ENCODE assay signal across 8 cellular contexts in the genomic region with DNA sequence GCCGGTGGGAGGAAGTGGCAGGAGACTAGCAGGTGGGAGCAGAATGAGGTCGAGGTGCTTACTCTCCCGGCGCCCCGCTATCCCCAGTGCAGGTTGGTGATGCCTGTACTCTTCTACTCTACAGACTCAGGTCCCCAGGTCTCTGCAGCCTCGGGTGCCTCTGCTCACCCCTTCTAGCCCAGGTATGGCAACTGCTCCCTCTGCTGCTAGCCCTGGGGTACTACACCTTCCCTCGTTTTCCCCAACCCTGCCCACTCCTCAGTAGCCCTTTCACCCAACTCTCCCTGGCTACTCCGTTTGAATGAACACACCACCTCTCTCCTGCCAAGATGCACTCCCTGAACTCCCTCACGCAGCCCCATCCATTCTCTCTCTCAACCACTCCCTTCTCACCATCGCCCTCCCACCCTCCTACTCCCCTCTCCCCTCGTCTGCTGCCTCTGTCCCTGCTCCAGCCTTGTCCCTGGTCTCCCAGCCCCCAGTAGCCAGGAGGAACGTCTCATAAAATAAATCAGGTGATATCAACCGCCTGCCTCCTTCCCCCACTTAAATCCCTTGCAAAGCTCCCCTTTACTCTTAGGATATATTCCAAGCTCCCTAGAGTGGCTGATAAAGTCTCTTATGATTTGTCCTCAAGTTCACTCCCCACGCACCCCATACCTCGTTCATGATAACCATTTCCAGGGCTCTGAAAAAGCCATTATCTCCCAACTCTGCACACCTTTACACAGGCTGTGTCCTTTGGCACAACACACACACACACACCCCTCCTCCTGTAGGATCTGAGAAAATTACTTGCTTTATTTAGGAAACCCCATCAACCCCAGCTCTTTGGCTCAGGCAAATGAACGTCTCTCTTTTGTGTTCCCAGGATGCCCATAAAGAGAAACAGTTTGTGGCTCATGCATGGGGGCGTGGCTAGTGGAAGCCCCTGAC. TPM values are rescaled to one million over a fixed set of nuclear protein-coding genes. Genes with fewer than 3 reads are reported as not detected.
DNase-seq lines count a peak whose midpoint lies in the region; ATAC-seq, FAIRE-seq and TF ChIP-seq lines count a peak whose summit lies in the region.

No MANE protein-coding gene starts in this region.

- TF ChIP-seq EP300 in HepG2 (IDR thresholded peaks at IDR 0.05; ENCODE audit: low read depth in 2 of 2, low read length in 2 of 2) (no peak), HepG2 (CRISPR knock-in tag; IDR thresholded peaks at IDR 0.05; ENCODE audit: borderline replicate concordance) (no peak)

- CTCF ChIA-PET in HepG2 (lab: Yijun Ruan, JAX; ENCODE audit: low intra/inter-chr PET ratio, low total read pairs): interaction anchor here (0.8 to 1.3 kb wide), 2 partner anchors 131 to 143 kb away, joined by 3 to 7 read pairs; no protein-coding TSS in a partner anchor

- DNase-seq in AG10803 (ENCODE audit: low read depth) (peak; percentile 32), NCI-H2196 (lab: John Stamatoyannopoulos, UW; ENCODE audit: unreplicated experiment) (peak; percentile 87), colonic mucosa (peak; percentile 65), HepG2 (ENCODE audit: low spot score) (peak; percentile 33)
- peak; percentile 62 to 65 for DNase-seq in activated CD4-positive, alpha-beta T cell treated with anti-CD3 and anti-CD28 coated beads for 24 hours (ENCODE audit: low read depth in 2 of 2)
- DNase-seq in stimulated activated CD4-positive, alpha-beta T cell treated with anti-CD3 and anti-CD28 coated beads, TNF-alpha, amount 100 ng/mL, for 1 hour (ENCODE audit: low read depth in 3 of 3, low spot score in 1 of 3): peak in 2 of 3 donors; percentile 41 to 59

- H3K27ac ChIP-seq in colonic mucosa: no peak overlapping the region
- H3K27ac ChIP-seq in HepG2 (ENCODE audit: extremely low read length, insufficient read depth, low read length): no peak overlapping the region

- 16% methylated on average over 13 of the region's 17 CpGs for WGBS in HepG2 (ENCODE audit: low lambda C conversion rate)

- no peak overlapping the region for H2AFZ ChIP-seq in HepG2 (ENCODE audit: low read length)

- POLR2A ChIA-PET in HepG2 (lab: Yijun Ruan, JAX): interaction anchor here (0.8 kb wide), 1 partner anchor 56 kb away, joined by 3 read pairs; a partner anchor contains a TSS

- no peak overlapping the region; the same call in 1 of the 2 replicates for H3K4me2 ChIP-seq in HepG2 (ENCODE audit: low read depth, low read length)

- BruUV-seq in HepG2 (replicated peaks; lab: Mats Ljungman, UMichigan): no TSS peak

- peak; percentile 91 for TF ChIP-seq CTCF in AG10803 (conservative IDR thresholded peaks at IDR 0.05; ENCODE audit: low read length)
- peak; percentile 90 for TF ChIP-seq CTCF in colonic mucosa (IDR thresholded peaks at IDR 0.05)
- TF ChIP-seq CTCF in HepG2 (CRISPR knock-in tag; IDR thresholded peaks at IDR 0.05): peak; percentile 88

- H3K4me1 ChIP-seq in colonic mucosa (peaks cover 8% of the 10 kb centered on the region), HepG2 (ENCODE audit: insufficient read depth, low read length) (peaks cover 29% of the 10 kb centered on the region)

- no peaks in the 10 kb centered on the region for H3K9me3 ChIP-seq in colonic mucosa
- H3K9me3 ChIP-seq in HepG2 (ENCODE audit: low read length): no peaks in the 10 kb centered on the region

- no peaks in the 10 kb centered on the region for H3K79me2 ChIP-seq in HepG2 (ENCODE audit: insufficient read depth, low read length)

- in situ Hi-C loops in HepG2 (cut with HindIII; ENCODE audit: extremely low pct_ligation_motif_present, low pct_unique_long_range_greater_than_20kb): no loop called here

- ATAC-seq in GM21737 (IDR thresholded peaks at IDR 0.05; ENCODE audit: unreplicated experiment) (peak; percentile 8), HepG2 (peak; percentile 79), HG02981 (IDR thresholded peaks at IDR 0.05; ENCODE audit: unreplicated experiment) (no peak)

- no peaks in the 10 kb centered on the region for H3K36me3 ChIP-seq in colonic mucosa
- H3K36me3 ChIP-seq in HepG2 (replicated peaks in 1 of 2; ENCODE audit: control insufficient read depth in 1 of 2, insufficient read depth in 2 of 2, low read length in 2 of 2): no peaks in the 10 kb centered on the region

- no peak overlapping the region for H3K9ac ChIP-seq in colonic mucosa (ENCODE audit: low read depth in 2 of 2, low read length in 2 of 2)
- no peak overlapping the region for H3K9ac ChIP-seq in HepG2 (ENCODE audit: insufficient read depth, low read depth, low read length)

- no peak for TF ChIP-seq POLR2A in HepG2 (IDR thresholded peaks at IDR 0.05; ENCODE audit: insufficient read depth in 1 of 2, low read depth in 2 of 2, low read length in 2 of 2)

- H4K20me1 ChIP-seq in HepG2 (ENCODE audit: insufficient read depth, low read length): no peaks in the 10 kb centered on the region

- H3K27me3 ChIP-seq in colonic mucosa: peaks cover 23% of the 10 kb centered on the region
- peaks cover 3 to 27% of the 10 kb centered on the region in 2 experiments; a peak in 4 of 5 replicates for H3K27me3 ChIP-seq in HepG2 (ENCODE audit: control insufficient read depth in 1 of 2, insufficient read depth in 2 of 2, low read length in 2 of 2)

- peak overlapping the region; percentile 39 for H3K4me3 ChIP-seq in AG10803 (ENCODE audit: low read length)
- H3K4me3 ChIP-seq in colonic mucosa: no peak overlapping the region
- no peak overlapping the region for H3K4me3 ChIP-seq in HepG2 (replicated peaks in 1 of 3; ENCODE audit: insufficient read depth in 1 of 3, low read depth in 2 of 3, low read length in 3 of 3)

- intact Hi-C loops in colonic mucosa (cut with DNase I): no loop called here
- intact Hi-C loops in HepG2 (cut with micrococcal nuclease; ENCODE audit: unreplicated experiment): no loop called here

- peak; percentile 23 for FAIRE-seq in HepG2 (lab: Jason Lieb, UNC)

- TF ChIP-seq RAD21 in HepG2 (CRISPR knock-in tag; IDR thresholded peaks at IDR 0.05): peak; percentile 58

RNA-seq across cellular contexts. Expression of a gene that starts 8.2 kb away (rescaled TPM):
- total RNA-seq in colonic mucosa: 1 to 10 TPM; 2.3 to 2.6 TPM
- 0.09 and 1.2 TPM in 2 replicates for total RNA-seq in HepG2 (2016; rRNA removed; fragmentation: Illumina TruSeq; extraction: Trizol)
- 1.1 and 1.5 TPM in 2 replicates for total RNA-seq in HepG2 (2016; cell fraction: cytosol; rRNA removed; fragmentation: Illumina TruSeq; extraction: Trizol; ENCODE audit: low read depth)
- total RNA-seq in HepG2 (2016; cell fraction: insoluble cytoplasmic fraction; rRNA removed; fragmentation: Illumina TruSeq; extraction: Trizol): not detected in 2 replicates
- total RNA-seq in HepG2 (2016; cell fraction: membrane; rRNA removed; fragmentation: Illumina TruSeq; extraction: Trizol): 0.52 and 0.62 TPM in 2 replicates
- not detected in 2 replicates for total RNA-seq in HepG2 (2016; cell fraction: nucleus; rRNA removed; fragmentation: Illumina TruSeq; extraction: Trizol)
- polyA plus RNA-seq in HepG2 (2011; rRNA removed): 0.70 and 0.94 TPM in 2 replicates
- 0.39 and 0.59 TPM in 2 replicates for polyA plus RNA-seq in HepG2 (2011; cell fraction: cytosol; rRNA removed)
- polyA plus RNA-seq in HepG2 (2011; cell fraction: nucleus; rRNA removed): 2.3 and 2.8 TPM in 2 replicates
- 0.25 and 0.93 TPM in 2 replicates for polyA plus RNA-seq in HepG2 (2012)
- polyA plus RNA-seq in HepG2 (2016; cell fraction: cytosol; fragmentation: Illumina TruSeq; extraction: Trizol; ENCODE audit: low read depth): 0.09 and 0.23 TPM in 2 replicates
- polyA plus RNA-seq in HepG2 (2016; cell fraction: insoluble cytoplasmic fraction; fragmentation: Illumina TruSeq; extraction: Trizol; ENCODE audit: low read depth): not detected in 2 replicates
- 0.41 and 0.55 TPM in 2 replicates for polyA plus RNA-seq in HepG2 (2016; cell fraction: membrane; fragmentation: Illumina TruSeq; extraction: Trizol; ENCODE audit: low read depth)
- 0.29 TPM in 1 of 2 replicates, not detected in the other for polyA plus RNA-seq in HepG2 (2016; cell fraction: nucleus; fragmentation: Illumina TruSeq; extraction: Trizol; ENCODE audit: insufficient read depth, low read depth)
- polyA minus RNA-seq in HepG2 (2011; rRNA and poly(A)+ RNA removed; ENCODE audit: low replicate concordance): 0.82 and 12.4 TPM in 2 replicates
- 0.69 and 0.70 TPM in 2 replicates for polyA minus RNA-seq in HepG2 (2011; cell fraction: cytosol; rRNA and poly(A)+ RNA removed)
- polyA minus RNA-seq in HepG2 (2011; cell fraction: nucleus; rRNA and poly(A)+ RNA removed): 0.50 and 0.64 TPM in 2 replicates

RNA-seq across cellular contexts. Expression of a gene that starts 44.2 kb away (rescaled TPM):
- total RNA-seq in colonic mucosa (1 to 10 TPM in 1 of 2 donors, under 1 TPM in 1; 0.74 to 2.3 TPM), HepG2 (2016; rRNA removed; fragmentation: Illumina TruSeq; extraction: Trizol) (0.02 TPM in 1 of 2 replicates, not detected in the other)
- total RNA-seq in HepG2 (2016; cell fraction: cytosol; rRNA removed; fragmentation: Illumina TruSeq; extraction: Trizol; ENCODE audit: low read depth): not detected in 2 replicates
- not detected in 2 replicates for total RNA-seq in HepG2 (2016; cell fraction: insoluble cytoplasmic fraction; rRNA removed; fragmentation: Illumina TruSeq; extraction: Trizol)
- total RNA-seq in HepG2 (2016; cell fraction: membrane; rRNA removed; fragmentation: Illumina TruSeq; extraction: Trizol): not detected in 2 replicates
- total RNA-seq in HepG2 (2016; cell fraction: nucleus; rRNA removed; fragmentation: Illumina TruSeq; extraction: Trizol): not detected in 2 replicates
- polyA plus RNA-seq in HepG2 (2011; rRNA removed): 0.09 TPM in 1 of 2 replicates, not detected in the other
- polyA plus RNA-seq in HepG2 (2011; cell fraction: cytosol; rRNA removed): 0.09 and 0.12 TPM in 2 replicates
- polyA plus RNA-seq in HepG2 (2011; cell fraction: nucleus; rRNA removed): 0.19 and 0.51 TPM in 2 replicates
- polyA plus RNA-seq in HepG2 (2012): 0.07 TPM in 1 of 2 replicates, not detected in the other
- polyA plus RNA-seq in HepG2 (2016; cell fraction: cytosol; fragmentation: Illumina TruSeq; extraction: Trizol; ENCODE audit: low read depth): not detected in 2 replicates
- not detected in 2 replicates for polyA plus RNA-seq in HepG2 (2016; cell fraction: insoluble cytoplasmic fraction; fragmentation: Illumina TruSeq; extraction: Trizol; ENCODE audit: low read depth)
- polyA plus RNA-seq in HepG2 (2016; cell fraction: membrane; fragmentation: Illumina TruSeq; extraction: Trizol; ENCODE audit: low read depth): not detected in 2 replicates
- not detected in 2 replicates for polyA plus RNA-seq in HepG2 (2016; cell fraction: nucleus; fragmentation: Illumina TruSeq; extraction: Trizol; ENCODE audit: insufficient read depth, low read depth)
- polyA minus RNA-seq in HepG2 (2011; rRNA and poly(A)+ RNA removed; ENCODE audit: low replicate concordance): 0.78 TPM in 1 of 2 replicates, not detected in the other
- not detected in 2 replicates for polyA minus RNA-seq in HepG2 (2011; cell fraction: cytosol; rRNA and poly(A)+ RNA removed)
- not detected in 2 replicates for polyA minus RNA-seq in HepG2 (2011; cell fraction: nucleus; rRNA and poly(A)+ RNA removed)

RNA-seq across cellular contexts. Expression of a gene that starts 56.5 kb away (rescaled TPM):
- 10 to 100 TPM in 1 of 2 donors, 1 to 10 TPM in 1; 8.6 to 13.3 TPM for total RNA-seq in colonic mucosa
- total RNA-seq in HepG2 (2016; rRNA removed; fragmentation: Illumina TruSeq; extraction: Trizol): 8.4 and 9.1 TPM in 2 replicates
- 2.8 and 3.3 TPM in 2 replicates for total RNA-seq in HepG2 (2016; cell fraction: cytosol; rRNA removed; fragmentation: Illumina TruSeq; extraction: Trizol; ENCODE audit: low read depth)
- 8.2 and 10.6 TPM in 2 replicates for total RNA-seq in HepG2 (2016; cell fraction: insoluble cytoplasmic fraction; rRNA removed; fragmentation: Illumina TruSeq; extraction: Trizol)
- total RNA-seq in HepG2 (2016; cell fraction: membrane; rRNA removed; fragmentation: Illumina TruSeq; extraction: Trizol): 4.2 and 6.5 TPM in 2 replicates
- total RNA-seq in HepG2 (2016; cell fraction: nucleus; rRNA removed; fragmentation: Illumina TruSeq; extraction: Trizol): 9.8 and 13.4 TPM in 2 replicates
- polyA plus RNA-seq in HepG2 (2011; rRNA removed): 13.3 and 17.6 TPM in 2 replicates
- polyA plus RNA-seq in HepG2 (2011; cell fraction: cytosol; rRNA removed): 8.3 and 11.4 TPM in 2 replicates
- 48.6 and 50.4 TPM in 2 replicates for polyA plus RNA-seq in HepG2 (2011; cell fraction: nucleus; rRNA removed)
- polyA plus RNA-seq in HepG2 (2012): 9.8 and 14.4 TPM in 2 replicates
- polyA plus RNA-seq in HepG2 (2016; cell fraction: cytosol; fragmentation: Illumina TruSeq; extraction: Trizol; ENCODE audit: low read depth): 4.3 and 5.1 TPM in 2 replicates
- polyA plus RNA-seq in HepG2 (2016; cell fraction: insoluble cytoplasmic fraction; fragmentation: Illumina TruSeq; extraction: Trizol; ENCODE audit: low read depth): 14.4 and 17.5 TPM in 2 replicates
- 5.2 and 7.2 TPM in 2 replicates for polyA plus RNA-seq in HepG2 (2016; cell fraction: membrane; fragmentation: Illumina TruSeq; extraction: Trizol; ENCODE audit: low read depth)
- polyA plus RNA-seq in HepG2 (2016; cell fraction: nucleus; fragmentation: Illumina TruSeq; extraction: Trizol; ENCODE audit: insufficient read depth, low read depth): 29.6 and 30.0 TPM in 2 replicates
- 8.3 and 15.8 TPM in 2 replicates for polyA minus RNA-seq in HepG2 (2011; rRNA and poly(A)+ RNA removed; ENCODE audit: low replicate concordance)
- polyA minus RNA-seq in HepG2 (2011; cell fraction: cytosol; rRNA and poly(A)+ RNA removed): 5.2 TPM in 2 replicates
- polyA minus RNA-seq in HepG2 (2011; cell fraction: nucleus; rRNA and poly(A)+ RNA removed): 3.2 and 5.5 TPM in 2 replicates

Comparison
In these comparisons a context has a peak if more than half of its experiments do, and no peak if none do; other contexts are left out.
1. DNase-seq: peak in every context shown above with its lines; median percentile 87 in NCI-H2196; 65 in colonic mucosa; 64 in activated CD4-positive, alpha-beta T cell treated with anti-CD3 and anti-CD28 coated beads for 24 hours; 50 in stimulated activated CD4-positive, alpha-beta T cell treated with anti-CD3 and anti-CD28 coated beads, TNF-alpha, amount 100 ng/mL, for 1 hour; 33 in HepG2; 32 in AG10803.